Comparison of ENCODE assay signal across 14 cellular contexts in genomic region chr10:121096617-121097431, GRCh38.
DNase-seq lines count a peak whose midpoint lies in the region; ATAC-seq lines count a peak whose summit lies in the region.
"Had no signal": no experiment of that assay in that cellular context is flagged by ENCODE, and none has a peak within 500 bp of the region (broad histone marks: within the 10 kb centered on the region; RNA-seq: fewer than 3 reads in every experiment).

No MANE protein-coding gene starts in this region.

- H3K27ac ChIP-seq in HUES48 (ENCODE audit: low read depth, low read length): peak overlapping the region; percentile 69
- H3K27ac ChIP-seq in effector memory CD4-positive, alpha-beta T cell (ENCODE audit: insufficient read depth, low read length, poor library complexity, severe bottlenecking): no peak overlapping the region
- H3K27ac ChIP-seq: C4-2B, epithelial cell of prostate had no signal

- H3K27me3 ChIP-seq in HUES48 (ENCODE audit: control insufficient read depth, insufficient read depth, low read length) (no peaks in the 10 kb centered on the region), H7 (ENCODE audit: control insufficient read depth, insufficient read depth, low read length) (no peaks in the 10 kb centered on the region)
- H3K27me3 ChIP-seq in effector memory CD4-positive, alpha-beta T cell (replicated peaks; ENCODE audit: control insufficient read depth, insufficient read depth, low read length, poor library complexity, severe bottlenecking): no peaks in the 10 kb centered on the region

- H3K4me3 ChIP-seq in HUES48 (ENCODE audit: low read depth, low read length) (no peak overlapping the region), H7 (ENCODE audit: insufficient read depth, low read depth, low read length) (no peak overlapping the region)
- H3K4me3 ChIP-seq in effector memory CD4-positive, alpha-beta T cell (ENCODE audit: insufficient read depth, low read depth, low read length, poor library complexity, severe bottlenecking): no peak overlapping the region

- no peak overlapping the region for H3K9ac ChIP-seq in HUES48 (ENCODE audit: low read depth, low read length)

- H3K9me3 ChIP-seq in HUES48 (ENCODE audit: control insufficient read depth, insufficient read depth, low read length): no peaks in the 10 kb centered on the region
- H3K9me3 ChIP-seq in effector memory CD4-positive, alpha-beta T cell (ENCODE audit: control insufficient read depth, low read length): no peaks in the 10 kb centered on the region

- no peaks in the 10 kb centered on the region for H3K4me1 ChIP-seq in HUES48 (ENCODE audit: control insufficient read depth, insufficient read depth, low read length)
- no peaks in the 10 kb centered on the region for H3K4me1 ChIP-seq in effector memory CD4-positive, alpha-beta T cell (ENCODE audit: control insufficient read depth, insufficient read depth, low read length, poor library complexity, severe bottlenecking)

- H3K36me3 ChIP-seq in HUES48 (ENCODE audit: control insufficient read depth, insufficient read depth, low read length) (no peaks in the 10 kb centered on the region), H7 (replicated peaks; ENCODE audit: control insufficient read depth, insufficient read depth, low read length) (no peaks in the 10 kb centered on the region)
- H3K36me3 ChIP-seq in effector memory CD4-positive, alpha-beta T cell (ENCODE audit: control insufficient read depth, insufficient read depth, low read length): no peaks in the 10 kb centered on the region

- ATAC-seq in left ventricle myocardium superior (peak; percentile 97), HG03139 (IDR thresholded peaks at IDR 0.05; ENCODE audit: unreplicated experiment) (no peak)
- ATAC-seq: stimulated activated naive B cell treated with anti-CD40 and anti-IgM and Interleukin-4, amounts not matched to agents 10 μg/mL and 1 μg/mL and 100 μg/mL, for 72 hours had no signal

- intact Hi-C loops in left ventricle myocardium superior (cut with micrococcal nuclease): no loop called here

- peak; percentile 69 for DNase-seq in amniotic epithelial cell (ENCODE audit: low read depth)
- DNase-seq in left ventricle myocardium superior: peak; percentile 86
- DNase-seq in renal cortical epithelial cell (ENCODE audit: low read depth): peak; percentile 89
- no peak for DNase-seq in effector memory CD4-positive, alpha-beta T cell
- no peak for DNase-seq in H7
- DNase-seq in stimulated activated CD4-positive, alpha-beta T cell treated with anti-CD3 and anti-CD28 coated beads, Interleukin-15, amount 100 ng/mL, for 24 hours: no peak
- DNase-seq: GF-D8; NCI-H2081; stimulated activated CD4-positive, alpha-beta T cell treated with anti-CD3 and anti-CD28 coated beads, Interleukin-1b, Interleukin-23, amount 100 ng/mL, for 48 hours; stimulated activated naive B cell treated with anti-CD40 and anti-IgM and Interleukin-4, amounts not matched to agents 10 μg/mL and 1 μg/mL and 100 μg/mL, for 72 hours had no signal

Comparison
In these comparisons a context has a peak if more than half of its experiments do, and no peak if none do; other contexts are left out.
1. DNase-seq: peak in amniotic epithelial cell (single experiment), left ventricle myocardium superior (single experiment) and renal cortical epithelial cell (single experiment); none in effector memory CD4-positive, alpha-beta T cell (0 of 3), H7 (single experiment) and stimulated activated CD4-positive, alpha-beta T cell treated with anti-CD3 and anti-CD28 coated beads, Interleukin-15, amount 100 ng/mL, for 24 hours (single experiment).